In genomic region chr19:49888478-49888901, GRCh38 we compare ENCODE assay signal across 17 cellular contexts.
DNase-seq lines count a peak whose midpoint lies in the region; ATAC-seq and TF ChIP-seq lines count a peak whose summit lies in the region.
"Had no signal": no experiment of that assay in that cellular context is flagged by ENCODE, and none has a peak within 500 bp of the region (broad histone marks: within the 10 kb centered on the region; RNA-seq: fewer than 3 reads in every experiment).

No MANE protein-coding gene starts in this region.

- H3K9me3 ChIP-seq in SU-DHL-6 (ENCODE audit: insufficient read depth, low read length): no peaks in the 10 kb centered on the region
- H3K9me3 ChIP-seq: right atrium auricular region, thyroid gland had no signal

- DNase-seq in COLO668 (lab: John Stamatoyannopoulos, UW; ENCODE audit: unreplicated experiment) (peak; percentile 52), DMS53 treated with DMSO at 0.1 percent for 48 hours (lab: John Stamatoyannopoulos, UW; ENCODE audit: unreplicated experiment) (peak; percentile 12), NCI-H146 treated with DMSO at 0.1 percent for 48 hours (lab: John Stamatoyannopoulos, UW; ENCODE audit: unreplicated experiment) (peak; percentile 64), NCI-H82 treated with DMSO at 0.1 percent for 48 hours (lab: John Stamatoyannopoulos, UW; ENCODE audit: unreplicated experiment) (no peak), GDM1 (lab: John Stamatoyannopoulos, UW) (no peak), globus pallidus (ENCODE audit: low spot score) (no peak)
- DNase-seq: activated CD4-positive, alpha-beta T cell treated with anti-CD3 and anti-CD28 coated beads, Interleukin-2, amount 50 U/mL, for 1 hour; CD4-positive, CD25-positive, alpha-beta regulatory T cell; foreskin fibroblast; NCI-H446 treated with DMSO at 0.1 percent for 48 hours; SHP77; stimulated activated CD4-positive, alpha-beta T cell treated with anti-CD3 and anti-CD28 coated beads, Interleukin-15, amount 100 ng/mL, for 24 hours; T-helper 1 cell; thyroid gland had no signal

- no peak for ATAC-seq in GM21723 (IDR thresholded peaks at IDR 0.05; ENCODE audit: unreplicated experiment)

- peaks cover 7% of the 10 kb centered on the region; the same call in 1 of the 2 replicates for H3F3A ChIP-seq in SU-DHL-6 (ENCODE audit: insufficient read depth)

- peak overlapping the region; percentile 31 for H3K27ac ChIP-seq in SU-DHL-6 (ENCODE audit: low read depth, low read length)
- H3K27ac ChIP-seq: right atrium auricular region, thyroid gland had no signal

- H3K9ac ChIP-seq in SU-DHL-6 (ENCODE audit: low read length): no peak overlapping the region

- TF ChIP-seq CTCF in SU-DHL-6 (IDR thresholded peaks at IDR 0.05; ENCODE audit: insufficient read depth, low read length, poor library complexity, severe bottlenecking): no peak

- H3K9me2 ChIP-seq in SU-DHL-6 (replicated peaks; ENCODE audit: insufficient read depth, low read length): no peaks in the 10 kb centered on the region

- no peaks in the 10 kb centered on the region for H3K36me3 ChIP-seq in SU-DHL-6 (ENCODE audit: low read length)

- no peaks in the 10 kb centered on the region for H3K79me2 ChIP-seq in SU-DHL-6 (ENCODE audit: insufficient read depth, low read length)

- H4K20me1 ChIP-seq in SU-DHL-6 (ENCODE audit: low read depth, low read length): no peaks in the 10 kb centered on the region

- peak overlapping the region; percentile 26 for H3K4me3 ChIP-seq in SU-DHL-6 (ENCODE audit: insufficient read depth, low read length, poor library complexity, severe bottlenecking)
- H3K4me3 ChIP-seq: right atrium auricular region, thyroid gland had no signal

- H2AFZ ChIP-seq in SU-DHL-6 (ENCODE audit: low read depth, low read length, severe bottlenecking): no peak overlapping the region

- H3K4me2 ChIP-seq in SU-DHL-6 (ENCODE audit: low read depth, low read length, poor library complexity, severe bottlenecking): peak overlapping the region; percentile 41

- H3K27me3 ChIP-seq in SU-DHL-6 (ENCODE audit: low read length): no peaks in the 10 kb centered on the region
- H3K27me3 ChIP-seq: right atrium auricular region, thyroid gland had no signal

Comparison
In these comparisons a context has a peak if more than half of its experiments do, and no peak if none do; other contexts are left out.
1. DNase-seq: peak in COLO668 (single experiment), DMS53 treated with DMSO at 0.1 percent for 48 hours (single experiment) and NCI-H146 treated with DMSO at 0.1 percent for 48 hours (single experiment); none in NCI-H82 treated with DMSO at 0.1 percent for 48 hours (single experiment), GDM1 (single experiment) and globus pallidus (single experiment).